In the genomic region with DNA sequence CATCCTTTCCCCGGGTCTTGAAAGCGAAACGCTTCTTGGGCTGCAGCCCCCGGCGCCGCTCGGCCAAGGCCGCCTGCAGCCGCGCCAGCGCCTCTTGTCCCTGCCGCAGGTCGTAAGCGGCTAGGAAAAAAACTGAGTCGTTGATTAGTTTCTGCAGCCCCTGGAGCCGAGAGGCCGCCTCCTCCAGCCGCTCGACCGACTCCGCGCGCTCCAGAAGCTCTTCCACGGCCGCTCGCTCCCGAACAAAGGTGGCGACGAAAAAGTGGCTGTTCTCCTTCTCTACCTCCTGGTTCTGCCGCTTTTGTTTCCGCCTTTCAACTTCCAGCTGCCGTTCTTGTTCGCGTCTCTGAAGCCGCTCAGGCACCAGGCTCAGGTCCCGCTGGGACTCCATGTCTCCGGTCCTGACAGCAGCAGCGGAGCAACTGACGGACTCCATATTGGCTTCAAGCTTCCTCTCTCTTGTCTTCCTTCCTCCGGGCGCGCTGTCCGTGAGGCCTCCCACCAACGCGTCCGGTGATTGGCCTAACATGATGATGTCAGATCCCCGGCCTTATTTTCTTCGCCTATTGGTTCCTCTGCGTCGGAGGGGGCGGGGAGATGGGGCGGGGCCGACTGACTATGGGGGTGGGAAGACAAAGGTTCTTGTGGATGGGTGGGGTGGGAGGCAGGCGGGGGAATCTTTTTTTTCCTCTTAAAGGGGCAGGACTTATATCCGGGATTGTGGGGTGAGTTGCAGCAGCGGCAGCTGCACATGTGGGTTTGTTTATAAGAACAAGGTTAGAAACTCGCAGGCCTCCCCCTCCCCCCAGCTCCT, we compare ENCODE assay signal across 8 cellular contexts. TPM values are rescaled to one million over a fixed set of nuclear protein-coding genes. Genes with fewer than 3 reads are reported as not detected.
DNase-seq lines count a peak whose midpoint lies in the region; ATAC-seq and TF ChIP-seq lines count a peak whose summit lies in the region.

A gene with protein sequence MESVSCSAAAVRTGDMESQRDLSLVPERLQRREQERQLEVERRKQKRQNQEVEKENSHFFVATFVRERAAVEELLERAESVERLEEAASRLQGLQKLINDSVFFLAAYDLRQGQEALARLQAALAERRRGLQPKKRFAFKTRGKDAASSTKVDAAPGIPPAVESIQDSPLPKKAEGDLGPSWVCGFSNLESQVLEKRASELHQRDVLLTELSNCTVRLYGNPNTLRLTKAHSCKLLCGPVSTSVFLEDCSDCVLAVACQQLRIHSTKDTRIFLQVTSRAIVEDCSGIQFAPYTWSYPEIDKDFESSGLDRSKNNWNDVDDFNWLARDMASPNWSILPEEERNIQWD (minus strand): TSS at position 466 of the 814 bp plus-strand sequence. CDS start 30 bp downstream, at position 436.

- H3K4me1 ChIP-seq in Peyer's patch (peaks cover 3 to 26% (median 12%) of the 10 kb centered on the region in 4 donors), esophagus squamous epithelium (peaks cover 20 to 55% (median 45%) of the 10 kb centered on the region in 3 donors), muscle layer of duodenum (ENCODE audit: control insufficient read depth in 1 of 2, insufficient read depth in 2 of 2, low read length in 2 of 2) (peaks cover 7 to 32% of the 10 kb centered on the region in 2 donors)

- H3K27me3 ChIP-seq in Peyer's patch (no peaks in the 10 kb centered on the region), esophagus squamous epithelium (no peaks in the 10 kb centered on the region), muscle layer of duodenum (ENCODE audit: low read depth, low read length) (no peaks in the 10 kb centered on the region)

- no peaks in the 10 kb centered on the region for H3K36me3 ChIP-seq in KOPT-K1 (ENCODE audit: insufficient read depth, low read length)
- no peaks in the 10 kb centered on the region for H3K36me3 ChIP-seq in Peyer's patch
- H3K36me3 ChIP-seq in esophagus squamous epithelium = no peaks in the 10 kb centered on the region
- H3K36me3 ChIP-seq in muscle layer of duodenum (ENCODE audit: control insufficient read depth in 1 of 2, insufficient read depth in 2 of 2, low read length in 2 of 2) = no peaks in the 10 kb centered on the region

- TF ChIP-seq POLR2A in Peyer's patch (IDR thresholded peaks at IDR 0.05) (peak; percentile 96 to 98), esophagus squamous epithelium (IDR thresholded peaks at IDR 0.05) (peak in 3 of 4 donors; percentile 78 to 98 (median 96))

- H3K4me3 ChIP-seq in Peyer's patch (peak within 1 kb of the TSS; percentile 75 to 97 (median 82)), esophagus squamous epithelium (peak within 1 kb of the TSS; percentile 73 to 99 (median 77)), muscle layer of duodenum (ENCODE audit: low read depth in 1 of 2, low read length in 2 of 2) (peak within 1 kb of the TSS; percentile 96 to 98)

- H3K27ac ChIP-seq in KOPT-K1 (ENCODE audit: low read depth, low read length, poor library complexity, severe bottlenecking) = peak within 1 kb of the TSS; percentile 93
- peak within 1 kb of the TSS; percentile 90 to 99 (median 95) for H3K27ac ChIP-seq in Peyer's patch
- H3K27ac ChIP-seq in esophagus squamous epithelium = peak within 1 kb of the TSS; percentile 94 to 99 (median 96)
- H3K27ac ChIP-seq in muscle layer of duodenum (ENCODE audit: low read length) = peak within 1 kb of the TSS; percentile 94

- DNase-seq in DMS79 treated with DMSO at 0.1 percent for 48 hours (lab: John Stamatoyannopoulos, UW) (peak; percentile 95), Peyer's patch (peak; percentile 97 to 98 (median 97)), activated T-helper 1 cell treated with Interleukin-2 at 50 U/mL for 16 hours (ENCODE audit: low read depth) (peak; percentile 88), esophagus squamous epithelium (lab: John Stamatoyannopoulos, UW) (peak; percentile 95)
- DNase-seq in stimulated activated CD8-positive, alpha-beta memory T cell treated with anti-CD3 and anti-CD28 coated beads, Interleukin-7, amount 100 ng/mL, for 24 hours (ENCODE audit: low read depth) = peak; percentile 80

- peak; percentile 68 for ATAC-seq in GM21786 (IDR thresholded peaks at IDR 0.05; ENCODE audit: unreplicated experiment)

- intact Hi-C loops in esophagus squamous epithelium (cut with DNase I) = loop anchor here (5.0 kb wide), 1 partner anchor 36 kb away; the partner anchor contains the start of gene BICRAL

- WGBS in esophagus squamous epithelium, 2 donors = 1 to 2% methylated on average over 21 to 29 of the region's 57 CpGs

- H3K9me3 ChIP-seq in KOPT-K1 (ENCODE audit: insufficient read depth, low read length, poor library complexity, severe bottlenecking) = no peaks in the 10 kb centered on the region
- no peaks in the 10 kb centered on the region for H3K9me3 ChIP-seq in Peyer's patch
- no peaks in the 10 kb centered on the region for H3K9me3 ChIP-seq in esophagus squamous epithelium
- no peaks in the 10 kb centered on the region for H3K9me3 ChIP-seq in muscle layer of duodenum (ENCODE audit: control insufficient read depth in 1 of 2, low read length in 2 of 2)

- TF ChIP-seq CTCF in Peyer's patch (IDR thresholded peaks at IDR 0.05) (no peak), esophagus squamous epithelium (IDR thresholded peaks at IDR 0.05) (peak in 1 of 6 experiments; percentile 21)

RNA-seq across cellular contexts. Expression of the gene that starts here (rescaled TPM):
- total RNA-seq in Peyer's patch = 10 to 100 TPM; 23.1 to 36.4 (median 30.7) TPM
- total RNA-seq in esophagus squamous epithelium = 10 to 100 TPM; 16.2 to 32.9 (median 24.8) TPM

Comparison
In these comparisons a context has a peak if more than half of its experiments do, and no peak if none do; other contexts are left out.
1. Peak in every context shown above with its lines: DNase-seq, ATAC-seq, H3K4me3 ChIP-seq and H3K27ac ChIP-seq.